26 cellular contexts compared by ENCODE assay signal in the genomic region with DNA sequence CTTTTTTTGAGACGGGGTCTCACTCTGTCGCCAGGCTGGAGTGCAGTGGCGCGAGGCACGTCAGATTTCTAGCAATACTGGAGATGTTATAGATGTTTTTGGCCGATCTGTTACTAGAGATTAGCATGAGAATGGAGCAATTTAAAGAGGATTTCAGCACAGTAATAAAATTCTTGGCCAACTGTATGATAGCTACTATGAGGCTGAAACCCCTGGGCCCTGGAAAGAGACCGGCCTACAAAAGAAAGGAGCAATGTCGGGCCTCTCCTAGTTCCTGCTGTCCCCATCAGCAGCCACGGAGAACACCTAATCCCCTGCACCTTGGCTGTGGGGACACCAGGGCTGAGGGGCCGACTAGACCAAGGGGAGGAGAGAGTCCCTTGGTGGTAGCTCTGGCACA.
"Had no signal": no experiment of that assay in that cellular context is flagged by ENCODE, and none has a peak within 500 bp of the region (broad histone marks: within the 10 kb centered on the region; RNA-seq: fewer than 3 reads in every experiment).

No MANE protein-coding gene starts in this region.

- H3K4me3 Mint-ChIP-seq: natural killer cell; nephron; neural crest cell; stimulated activated effector memory CD8-positive, alpha-beta T cell treated with anti-CD3 and anti-CD28 coated beads, Interleukin-12 subunit alpha, Interleukin-12 subunit beta, amount 100 ng/mL, for 72 hours; stimulated activated naive B cell treated with anti-CD40 and anti-IgM and Interleukin-4, amounts not matched to agents 10 μg/mL and 1 μg/mL and 100 μg/mL, for 72 hours; stimulated activated naive CD8-positive, alpha-beta T cell treated with anti-CD3 and anti-CD28 coated beads, Interleukin-15, Interleukin-2, amounts not matched to agents 100 ng/mL and 50 ng/mL, for 24 hours had no signal

- H3K27ac Mint-ChIP-seq: natural killer cell; stimulated activated effector memory CD8-positive, alpha-beta T cell treated with anti-CD3 and anti-CD28 coated beads, Interleukin-12 subunit alpha, Interleukin-12 subunit beta, amount 100 ng/mL, for 72 hours; stimulated activated naive B cell treated with anti-CD40 and anti-IgM and Interleukin-4, amounts not matched to agents 10 μg/mL and 1 μg/mL and 100 μg/mL, for 72 hours; stimulated activated naive CD8-positive, alpha-beta T cell treated with anti-CD3 and anti-CD28 coated beads, Interleukin-15, Interleukin-2, amounts not matched to agents 100 ng/mL and 50 ng/mL, for 24 hours had no signal

- ATAC-seq: natural killer cell; pancreas; psoas muscle; right cardiac atrium; right lobe of liver; stimulated activated effector memory CD8-positive, alpha-beta T cell treated with anti-CD3 and anti-CD28 coated beads, Interleukin-12 subunit alpha, Interleukin-12 subunit beta, amount 100 ng/mL, for 72 hours; stimulated activated naive B cell treated with anti-CD40 and anti-IgM and Interleukin-4, amounts not matched to agents 10 μg/mL and 1 μg/mL and 100 μg/mL, for 72 hours had no signal

- H3K27me3 Mint-ChIP-seq: stimulated activated naive B cell treated with anti-CD40 and anti-IgM and Interleukin-4, amounts not matched to agents 10 μg/mL and 1 μg/mL and 100 μg/mL, for 72 hours; stimulated activated naive CD8-positive, alpha-beta T cell treated with anti-CD3 and anti-CD28 coated beads, Interleukin-15, Interleukin-2, amounts not matched to agents 100 ng/mL and 50 ng/mL, for 24 hours had no signal

- H3K4me3 ChIP-seq: pancreas, psoas muscle, right lobe of liver, sigmoid colon, stomach, thoracic aorta, thyroid gland, tibial nerve, upper lobe of left lung, vagina had no signal

- DNase-seq: natural killer cell; nucleus accumbens; pancreas; psoas muscle; right cardiac atrium; right lobe of liver; sigmoid colon; small intestine; stimulated activated CD4-positive, alpha-beta T cell treated with anti-CD3 and anti-CD28 coated beads, Interleukin-15, amount 100 ng/mL, for 24 hours; stimulated activated CD4-positive, alpha-beta T cell treated with anti-CD3 and anti-CD28 coated beads, Interleukin-2, amount 100 ng/mL, for 24 hours; stimulated activated CD4-positive, alpha-beta T cell treated with anti-CD3 and anti-CD28 coated beads, Interleukin-2, amount 100 ng/mL, for 48 hours; stimulated activated CD4-positive, alpha-beta T cell treated with anti-CD3 and anti-CD28 coated beads, Interleukin-4, amount 100 ng/mL, for 24 hours; stimulated activated naive B cell treated with anti-CD40 and anti-IgM and Interleukin-4, amounts not matched to agents 10 μg/mL and 1 μg/mL and 100 μg/mL, for 72 hours; stimulated activated naive CD4-positive, alpha-beta T cell treated with Interleukin-2 at 50 U/mL for 16 hours; stomach; thyroid gland; trophoblast cell; upper lobe of left lung had no signal

- H3K27ac ChIP-seq: neutrophil, pancreas, psoas muscle, right lobe of liver, sigmoid colon, stomach, thoracic aorta, thyroid gland, tibial nerve, upper lobe of left lung, vagina had no signal

- H3K27me3 ChIP-seq: neutrophil, pancreas, right lobe of liver, sigmoid colon, stomach, thyroid gland, tibial nerve, upper lobe of left lung, vagina had no signal

- H3K9me3 Mint-ChIP-seq: natural killer cell; nephron; neural crest cell; stimulated activated effector memory CD8-positive, alpha-beta T cell treated with anti-CD3 and anti-CD28 coated beads, Interleukin-12 subunit alpha, Interleukin-12 subunit beta, amount 100 ng/mL, for 72 hours; stimulated activated naive B cell treated with anti-CD40 and anti-IgM and Interleukin-4, amounts not matched to agents 10 μg/mL and 1 μg/mL and 100 μg/mL, for 72 hours; stimulated activated naive CD8-positive, alpha-beta T cell treated with anti-CD3 and anti-CD28 coated beads, Interleukin-15, Interleukin-2, amounts not matched to agents 100 ng/mL and 50 ng/mL, for 24 hours had no signal

- H3K4me1 Mint-ChIP-seq: neural crest cell had no signal

- H3K9me3 ChIP-seq: neutrophil, pancreas, psoas muscle, right lobe of liver, sigmoid colon, stomach, thoracic aorta, thyroid gland, tibial nerve, upper lobe of left lung, vagina had no signal

- H3K4me1 ChIP-seq: sigmoid colon, thyroid gland, vagina had no signal
